18 cellular contexts compared by ENCODE assay signal in genomic region chr5:152572812-152573211, GRCh38.
"Had no signal": no experiment of that assay in that cellular context is flagged by ENCODE, and none has a peak within 500 bp of the region (broad histone marks: within the 10 kb centered on the region; RNA-seq: fewer than 3 reads in every experiment).

No MANE protein-coding gene starts in this region.

- H3K27ac ChIP-seq: neural progenitor cell, neutrophil, ovary, pancreas, parathyroid adenoma, prostate gland, psoas muscle, right atrium auricular region, right lobe of liver, sigmoid colon, skin epidermis, spleen had no signal

- H3K36me3 ChIP-seq: neural progenitor cell, neutrophil, ovary, pancreas, prostate gland, right atrium auricular region, right lobe of liver, sigmoid colon, spleen had no signal

- H3K4me3 ChIP-seq: neural progenitor cell, ovary, pancreas, prostate gland, psoas muscle, right atrium auricular region, right lobe of liver, sigmoid colon, skin epidermis, smooth muscle cell, spleen had no signal

- H3K9me3 ChIP-seq: neutrophil, ovary, pancreas, prostate gland, psoas muscle, right atrium auricular region, right lobe of liver, sigmoid colon had no signal

- ATAC-seq: naive thymus-derived CD8-positive, alpha-beta T cell; natural killer cell; natural killer cell treated with Interleukin-12 subunit alpha and Interleukin-12 subunit beta and Interleukin-15 and Interleukin-18, amount 100 ng/mL, for 72 hours; pancreas; psoas muscle; right cardiac atrium; right lobe of liver; sciatic nerve had no signal

- H3K4me1 ChIP-seq: neural progenitor cell, pancreas, parathyroid adenoma, prostate gland, psoas muscle, right atrium auricular region, right lobe of liver, spleen had no signal
